Comparison of ENCODE assay signal across 7 cellular contexts in the genomic region with DNA sequence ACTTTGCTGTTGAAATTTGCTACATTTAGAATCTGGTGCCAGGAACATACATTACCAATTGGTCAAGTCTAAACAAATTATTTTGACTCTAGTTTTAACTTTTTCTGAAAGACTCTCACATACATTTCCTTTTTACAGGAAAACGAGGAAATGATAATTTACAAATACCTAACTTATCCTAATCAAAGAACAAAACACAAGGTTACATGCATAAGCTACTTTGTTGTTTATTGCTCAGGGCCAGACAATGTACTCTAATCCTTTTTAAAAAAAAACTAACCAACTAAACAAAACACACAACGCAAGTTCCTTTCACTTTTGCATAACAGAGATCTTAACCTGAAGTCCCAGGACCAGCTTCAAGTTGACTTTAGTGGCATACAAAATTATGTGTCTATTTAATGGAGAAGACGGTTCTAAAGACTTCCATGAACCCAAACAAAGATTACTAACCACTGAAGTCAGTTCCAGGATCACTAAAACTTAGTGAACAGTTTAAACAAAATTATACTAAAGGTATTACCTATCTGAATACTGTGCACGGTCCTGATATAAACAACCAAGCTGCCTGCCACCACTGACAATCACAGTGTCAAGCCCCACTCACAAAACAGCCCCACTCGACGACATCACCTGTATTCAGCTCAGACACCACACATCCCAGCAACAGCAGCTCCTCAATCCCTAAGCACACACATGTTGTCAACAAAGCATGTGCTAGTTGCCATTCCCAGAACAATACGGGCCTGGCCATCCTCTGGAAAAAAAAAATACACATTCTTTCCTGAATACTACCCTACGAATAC. TPM values are rescaled to one million over a fixed set of nuclear protein-coding genes. Genes with fewer than 3 reads are reported as not detected.
DNase-seq lines count a peak whose midpoint lies in the region; ATAC-seq and TF ChIP-seq lines count a peak whose summit lies in the region.

No MANE protein-coding gene starts in this region.

- H3K4me3 ChIP-seq in HAP-1, result peak overlapping the region; percentile 76
- peak overlapping the region; percentile 98 for H3K4me3 ChIP-seq in SJSA1
- H3K4me3 ChIP-seq in fibroblast of mammary gland (ENCODE audit: control insufficient read depth, low read depth, low read length), result peak overlapping the region; percentile 86
- H3K4me3 ChIP-seq in skeletal muscle cell (ENCODE audit: low read depth, low read length), result peak overlapping the region; percentile 87

- H3K27ac ChIP-seq in SJSA1, result no peak overlapping the region

- no peak for TF ChIP-seq CTCF in fibroblast of mammary gland (conservative IDR thresholded peaks at IDR 0.05; ENCODE audit: control insufficient read depth, insufficient read depth, low read depth, low read length)

- H3K27me3 ChIP-seq in HAP-1 (ENCODE audit: low read depth), result no peaks in the 10 kb centered on the region
- H3K27me3 ChIP-seq in SJSA1 (replicated peaks), result no peaks in the 10 kb centered on the region

- DNase-seq in HAP-1 (ENCODE audit: low spot score in 2 of 2) (peak in 1 of 2 experiments; percentile 33), SJSA1 (ENCODE audit: low read depth in 1 of 2, low spot score in 2 of 2) (no peak), fibroblast of mammary gland (ENCODE audit: low read depth) (peak; percentile 16), skeletal muscle cell (ENCODE audit: low read depth) (no peak), DMS153 (lab: John Stamatoyannopoulos, UW) (no peak), NCI-H187 treated with DMSO at 0.1 percent for 48 hours (lab: John Stamatoyannopoulos, UW) (no peak)

- in situ Hi-C loops in HAP-1 (cut with MboI; ENCODE audit: low sequenced_read_pairs), result no loop called here

- H3K4me1 ChIP-seq in HAP-1 (peaks cover 14% of the 10 kb centered on the region), SJSA1 (replicated peaks) (peaks cover 18% of the 10 kb centered on the region)

- no peaks in the 10 kb centered on the region for H3K36me3 ChIP-seq in HAP-1 (replicated peaks)
- H3K36me3 ChIP-seq in SJSA1, result peaks cover 6% of the 10 kb centered on the region

- no peak for ATAC-seq in HG02642 (IDR thresholded peaks at IDR 0.05; ENCODE audit: poor library complexity, unreplicated experiment)

- no peaks in the 10 kb centered on the region for H3K9me3 ChIP-seq in HAP-1
- H3K9me3 ChIP-seq in SJSA1 (replicated peaks), result no peaks in the 10 kb centered on the region; the same call in 1 of the 2 replicates

RNA-seq across cellular contexts. Expression of a gene that starts 1.9 kb away (rescaled TPM):
- total RNA-seq in SJSA1 (2014; rRNA removed; shearing (Covaris generic)), result 23.8 and 37.1 TPM in 2 replicates

RNA-seq across cellular contexts. Expression of a gene that starts 54.5 kb away (rescaled TPM):
- 275 and 280 TPM in 2 replicates for total RNA-seq in SJSA1 (2014; rRNA removed; shearing (Covaris generic))
